8 cellular contexts compared by ENCODE assay signal in genomic region chr17:79420318-79421243, GRCh38.
DNase-seq lines count a peak whose midpoint lies in the region; ATAC-seq and TF ChIP-seq lines count a peak whose summit lies in the region.
"Had no signal": no experiment of that assay in that cellular context is flagged by ENCODE, and none has a peak within 500 bp of the region (broad histone marks: within the 10 kb centered on the region; RNA-seq: fewer than 3 reads in every experiment).

No MANE protein-coding gene starts in this region.

- no peaks in the 10 kb centered on the region for H3K36me3 Mint-ChIP-seq in T-helper 2 cell treated with Interferon-gamma antibody and Interleukin-4, amounts not matched to agents 5 μg/mL and 100 μg/mL, for 36 hours (ENCODE audit: low read depth)

- TF ChIP-seq CTCF in GM13976 (IDR thresholded peaks at IDR 0.05; ENCODE audit: borderline replicate concordance, control extremely low read depth, extremely low read depth, insufficient read depth, missing control alignments), result no peak
- no peak for TF ChIP-seq CTCF in WERI-Rb-1 (IDR thresholded peaks at IDR 0.05; ENCODE audit: low read depth, low read length)

- no peaks in the 10 kb centered on the region for H3K27me3 ChIP-seq in WERI-Rb-1 (ENCODE audit: insufficient read depth, low read depth, severe bottlenecking)

- no peaks in the 10 kb centered on the region for H3K4me1 Mint-ChIP-seq in T-helper 2 cell treated with Interferon-gamma antibody and Interleukin-4, amounts not matched to agents 5 μg/mL and 100 μg/mL, for 36 hours (ENCODE audit: low read depth)

- H3K9me3 Mint-ChIP-seq in T-helper 2 cell treated with Interferon-gamma antibody and Interleukin-4, amounts not matched to agents 5 μg/mL and 100 μg/mL, for 36 hours, result no peaks in the 10 kb centered on the region

- no peaks in the 10 kb centered on the region for H3K36me3 ChIP-seq in WERI-Rb-1

- no peak overlapping the region for H3K27ac Mint-ChIP-seq in T-helper 2 cell treated with Interferon-gamma antibody and Interleukin-4, amounts not matched to agents 5 μg/mL and 100 μg/mL, for 36 hours

- peak; percentile 63 for DNase-seq in GM13976 (ENCODE audit: low spot score)
- DNase-seq in T-helper 2 cell treated with Interferon-gamma antibody and Interleukin-4, amounts not matched to agents 5 μg/mL and 100 μg/mL, for 36 hours (ENCODE audit: low spot score), result peak; percentile 48
- DNase-seq in fibroblast of peridontal ligament (ENCODE audit: extremely low read depth), result peak; percentile 2
- DNase-seq in stimulated activated CD4-positive, alpha-beta T cell treated with anti-CD3 and anti-CD28 coated beads, Interleukin-4, amount 100 ng/mL, for 48 hours (ENCODE audit: low read depth in 2 of 2), result peak; percentile 16 to 19
- DNase-seq in WERI-Rb-1, result no peak
- DNase-seq in left lobe of liver (ENCODE audit: low spot score), result no peak

- in situ Hi-C loops in GM13976 (cut with MboI; ENCODE audit: low sequenced_read_pairs, unreplicated experiment), result no loop called here

- ATAC-seq in left lobe of liver (no peak), GM18870 (IDR thresholded peaks at IDR 0.05; ENCODE audit: unreplicated experiment) (no peak)
- ATAC-seq: Panc1 had no signal

- no peaks in the 10 kb centered on the region for H3K27me3 Mint-ChIP-seq in T-helper 2 cell treated with Interferon-gamma antibody and Interleukin-4, amounts not matched to agents 5 μg/mL and 100 μg/mL, for 36 hours (ENCODE audit: low read depth)

- no peak overlapping the region for H3K4me3 Mint-ChIP-seq in T-helper 2 cell treated with Interferon-gamma antibody and Interleukin-4, amounts not matched to agents 5 μg/mL and 100 μg/mL, for 36 hours

- no peak overlapping the region for H3K4me3 ChIP-seq in WERI-Rb-1 (ENCODE audit: low read depth, low read length)

- H3K27ac ChIP-seq in WERI-Rb-1, result no peak overlapping the region

- no peaks in the 10 kb centered on the region for H3K9me3 ChIP-seq in WERI-Rb-1 (ENCODE audit: severe bottlenecking)

Comparison
In these comparisons a context has a peak if more than half of its experiments do, and no peak if none do; other contexts are left out.
1. DNase-seq: peak in GM13976 (single experiment), T-helper 2 cell treated with Interferon-gamma antibody and Interleukin-4, amounts not matched to agents 5 μg/mL and 100 μg/mL, for 36 hours (single experiment), fibroblast of peridontal ligament (single experiment) and stimulated activated CD4-positive, alpha-beta T cell treated with anti-CD3 and anti-CD28 coated beads, Interleukin-4, amount 100 ng/mL, for 48 hours (2 of 2); none in WERI-Rb-1 (single experiment) and left lobe of liver (single experiment).